18 cellular contexts compared by ENCODE assay signal in genomic region chr20:35023624-35024023, GRCh38.
DNase-seq lines count a peak whose midpoint lies in the region; ATAC-seq, FAIRE-seq and TF ChIP-seq lines count a peak whose summit lies in the region.
"Had no signal": no experiment of that assay in that cellular context is flagged by ENCODE, and none has a peak within 500 bp of the region (broad histone marks: within the 10 kb centered on the region; RNA-seq: fewer than 3 reads in every experiment).

No MANE protein-coding gene starts in this region.

- no peak for TF ChIP-seq RAD21 in K562 (CRISPR knock-in tag; conservative IDR thresholded peaks at IDR 0.05 in 1 of 2, IDR thresholded peaks at IDR 0.05 in 1 of 2)

- FAIRE-seq in K562 (lab: Jason Lieb, UNC), result no peak
- FAIRE-seq in D721Med (lab: Jason Lieb, UNC), result no peak
- FAIRE-seq: GM12892, HTR-8/SVneo had no signal

- intact Hi-C loops in left ventricle myocardium inferior (cut with micrococcal nuclease) (no loop called here), K562 (cut with micrococcal nuclease) (no loop called here), posterior vena cava (cut with DNase I) (no loop called here)
- intact Hi-C loops in activated CD4-positive, alpha-beta T cell treated with anti-CD3 and anti-CD28 coated beads, Interleukin-2, amount 10 ng/mL, durations not matched to agents 24 days and 14 days (cut with micrococcal nuclease), result no loop called here

- CTCF ChIA-PET in K562 (lab: Yijun Ruan, JAX; ENCODE audit: low intra/inter-chr PET ratio), result no interaction called here

- H3K4me3 ChIP-seq in cardiac muscle cell (no peak overlapping the region), left ventricle myocardium inferior (no peak overlapping the region), K562 (no peak overlapping the region)
- H3K4me3 ChIP-seq: HAP-1 had no signal

- POLR2A ChIA-PET in K562 (lab: Yijun Ruan, JAX), result interaction anchor here (0.7 to 1.7 kb wide), 3 partner anchors 16 to 30 kb away, joined by 3 to 4 read pairs (median 3); no protein-coding TSS in a partner anchor

- H3K36me3 ChIP-seq in cardiac muscle cell (peaks cover 33% of the 10 kb centered on the region), left ventricle myocardium inferior (peaks cover 85% of the 10 kb centered on the region), K562 (ENCODE audit: control insufficient read depth, insufficient read depth, low read length) (peaks cover 81% of the 10 kb centered on the region; the same call in 2 of the 3 replicates)

- no peaks in the 10 kb centered on the region for H3K4me1 Mint-ChIP-seq in activated CD4-positive, alpha-beta T cell treated with anti-CD3 and anti-CD28 coated beads, Interleukin-2, amount 10 ng/mL, durations not matched to agents 24 days and 14 days
- H3K4me1 Mint-ChIP-seq: CD14-positive monocyte had no signal

- TF ChIP-seq CTCF in cardiac muscle cell (IDR thresholded peaks at IDR 0.05; ENCODE audit: low read depth, low read length) (no peak), left ventricle myocardium inferior (IDR thresholded peaks at IDR 0.05; ENCODE audit: borderline replicate concordance) (no peak), K562 (IDR thresholded peaks at IDR 0.05 in 2 of 3, conservative IDR thresholded peaks at IDR 0.05 in 1 of 3; ENCODE audit: insufficient read depth in 2 of 3, low read depth in 1 of 3, low read length in 3 of 3) (no peak), D721Med (IDR thresholded peaks at IDR 0.05; ENCODE audit: insufficient read depth, missing control alignments) (no peak)

- H3K79me2 ChIP-seq in K562 (ENCODE audit: control insufficient read depth, insufficient read depth, low read length), result no peaks in the 10 kb centered on the region

- H3K4me1 ChIP-seq in cardiac muscle cell (ENCODE audit: low read depth) (peaks cover 3% of the 10 kb centered on the region), left ventricle myocardium inferior (peaks cover 32% of the 10 kb centered on the region), K562 (replicated peaks in 1 of 2; ENCODE audit: control insufficient read depth in 2 of 2, insufficient read depth in 2 of 2, low read length in 2 of 2) (no peaks in the 10 kb centered on the region)
- H3K4me1 ChIP-seq: HAP-1 had no signal

- no TSS peak for BruUV-seq in K562 (replicated peaks; lab: Mats Ljungman, UMichigan)

- TF ChIP-seq EP300 in K562 (IDR thresholded peaks at IDR 0.05; ENCODE audit: low read length), result no peak

- no peak overlapping the region for H2AFZ ChIP-seq in K562 (ENCODE audit: low read depth, low read length)

- no peak overlapping the region for H3K4me2 ChIP-seq in K562 (ENCODE audit: insufficient read depth, low read length)

- in situ Hi-C loops in K562 (cut with MboI), result no loop called here

- no peaks in the 10 kb centered on the region for H3K9me3 Mint-ChIP-seq in activated CD4-positive, alpha-beta T cell treated with anti-CD3 and anti-CD28 coated beads, Interleukin-2, amount 10 ng/mL, durations not matched to agents 24 days and 14 days
- H3K9me3 Mint-ChIP-seq: CD14-positive monocyte; CD8-positive, alpha-beta T cell; HFFc6 had no signal

- H3K27me3 ChIP-seq in cardiac muscle cell, result no peaks in the 10 kb centered on the region
- H3K27me3 ChIP-seq in left ventricle myocardium inferior (ENCODE audit: low read depth), result no peaks in the 10 kb centered on the region
- H3K27me3 ChIP-seq in K562 (ENCODE audit: control insufficient read depth in 2 of 2, insufficient read depth in 2 of 2, low read length in 2 of 2), result no peaks in the 10 kb centered on the region

- H3K9me3 ChIP-seq in cardiac muscle cell (ENCODE audit: low read depth), result no peaks in the 10 kb centered on the region
- H3K9me3 ChIP-seq in left ventricle myocardium inferior (replicated peaks), result no peaks in the 10 kb centered on the region
- H3K9me3 ChIP-seq in K562 (replicated peaks; ENCODE audit: control insufficient read depth, insufficient read depth, low read depth, low read length), result no peaks in the 10 kb centered on the region
- H3K9me3 ChIP-seq: HAP-1 had no signal

- H3K27ac ChIP-seq in cardiac muscle cell, result peak overlapping the region; percentile 10
- H3K27ac ChIP-seq in left ventricle myocardium inferior (replicated peaks), result no peak overlapping the region
- no peak overlapping the region for H3K27ac ChIP-seq in K562 (ENCODE audit: extremely low read depth, low read depth, low read length)
- H3K27ac ChIP-seq: 22Rv1 had no signal

- no peak overlapping the region for H3K9ac ChIP-seq in K562 (ENCODE audit: insufficient read depth in 1 of 2, low read depth in 2 of 2, low read length in 2 of 2)

- DNase-seq in cardiac muscle cell (ENCODE audit: low read depth in 1 of 2, low spot score in 1 of 2) (no peak), left ventricle myocardium inferior (no peak), K562 (ENCODE audit: extremely low read depth in 1 of 4, low spot score in 3 of 4) (no peak), posterior vena cava (ENCODE audit: low spot score) (peak; percentile 58), SK-N-DZ (ENCODE audit: low spot score) (no peak), D721Med (ENCODE audit: insufficient read length, low spot score) (no peak)
- no peak for DNase-seq in activated CD4-positive, alpha-beta T cell treated with anti-CD3 and anti-CD28 coated beads, Interleukin-2, amount 10 ng/mL, durations not matched to agents 24 days and 14 days
- DNase-seq: CD8-positive, alpha-beta T cell; COR-L47; DND-41; GDM1; GOT3; HFFc6 had no signal

- no peak overlapping the region for H3K27ac Mint-ChIP-seq in activated CD4-positive, alpha-beta T cell treated with anti-CD3 and anti-CD28 coated beads, Interleukin-2, amount 10 ng/mL, durations not matched to agents 24 days and 14 days
- H3K27ac Mint-ChIP-seq: CD8-positive, alpha-beta T cell had no signal

- H3K9me1 ChIP-seq in K562 (ENCODE audit: control insufficient read depth, insufficient read depth, low read length), result no peaks in the 10 kb centered on the region

- no peak for ATAC-seq in K562
- ATAC-seq: CD8-positive, alpha-beta T cell had no signal

- H3K36me3 Mint-ChIP-seq in activated CD4-positive, alpha-beta T cell treated with anti-CD3 and anti-CD28 coated beads, Interleukin-2, amount 10 ng/mL, durations not matched to agents 24 days and 14 days (ENCODE audit: low read depth), result peaks cover 44% of the 10 kb centered on the region

- no peaks in the 10 kb centered on the region; the same call in 1 of the 2 replicates for H4K20me1 ChIP-seq in K562 (replicated peaks; ENCODE audit: control insufficient read depth, insufficient read depth, low read length)

- 92% methylated on average over 6 of the region's 7 CpGs for WGBS in K562 (ENCODE audit: insufficient coverage, low coverage, missing lambda C conversion rate)

- no peak overlapping the region for H3K4me3 Mint-ChIP-seq in activated CD4-positive, alpha-beta T cell treated with anti-CD3 and anti-CD28 coated beads, Interleukin-2, amount 10 ng/mL, durations not matched to agents 24 days and 14 days
- H3K4me3 Mint-ChIP-seq: CD14-positive monocyte; CD8-positive, alpha-beta T cell; HFFc6 had no signal

- TF ChIP-seq POLR2A in K562 (conservative IDR thresholded peaks at IDR 0.05), result no peak

- no peaks in the 10 kb centered on the region for H3K27me3 Mint-ChIP-seq in activated CD4-positive, alpha-beta T cell treated with anti-CD3 and anti-CD28 coated beads, Interleukin-2, amount 10 ng/mL, durations not matched to agents 24 days and 14 days

TF ChIP-seq in K562, 482 proteins besides CTCF, POLR2A, EP300 and RAD21:
- TF ChIP-seq PTBP1 (IDR thresholded peaks at IDR 0.05; ENCODE audit: low read depth, low read length) (no peak), ZNF512 (tag; IDR thresholded peaks at IDR 0.05) (no peak), RBM22 (IDR thresholded peaks at IDR 0.05; ENCODE audit: low read depth, low read length, poor library complexity, severe bottlenecking) (peak; percentile 26)
